14 cellular contexts compared by ENCODE assay signal in the genomic region with DNA sequence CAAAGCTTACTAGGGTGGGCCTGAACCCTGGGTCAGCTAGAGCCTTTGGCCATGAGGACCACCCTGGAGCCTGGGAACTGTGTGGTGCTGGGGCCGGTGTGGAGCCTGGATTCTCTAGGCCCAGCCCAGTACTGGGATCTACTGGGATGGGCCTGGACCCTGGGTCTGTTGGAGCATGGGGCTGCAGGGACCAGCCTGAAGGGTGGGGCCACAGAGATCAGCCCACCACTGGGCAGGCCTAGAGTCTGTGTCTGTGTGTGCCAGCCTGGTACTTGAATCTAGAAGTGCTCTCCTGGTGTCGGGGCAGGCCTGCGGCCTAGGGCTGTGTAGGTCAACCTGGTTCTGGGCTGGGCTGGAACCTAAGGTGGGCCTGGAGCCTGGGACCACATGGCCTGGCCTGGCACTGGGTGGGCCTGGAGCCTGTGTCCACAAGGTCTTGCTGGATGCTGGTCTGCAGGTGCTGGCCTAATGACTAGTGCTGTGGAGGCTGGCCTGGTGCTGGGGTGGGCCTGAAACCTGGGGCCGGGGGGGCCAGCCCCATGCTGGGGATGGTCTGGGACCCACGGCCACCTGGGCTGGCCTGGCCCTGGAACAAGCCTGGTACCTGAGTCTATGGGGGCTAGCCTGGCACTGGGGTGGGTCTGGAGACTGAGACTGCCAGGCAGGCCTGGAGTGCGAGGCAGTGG. TPM values are rescaled to one million over a fixed set of nuclear protein-coding genes. Genes with fewer than 3 reads are reported as not detected.
DNase-seq lines count a peak whose midpoint lies in the region; ATAC-seq and TF ChIP-seq lines count a peak whose summit lies in the region.
"Had no signal": no experiment of that assay in that cellular context is flagged by ENCODE, and none has a peak within 500 bp of the region (broad histone marks: within the 10 kb centered on the region; RNA-seq: fewer than 3 reads in every experiment).

No MANE protein-coding gene starts in this region.

- H3K4me3 ChIP-seq in esophagus squamous epithelium (no peak overlapping the region), psoas muscle (no peak overlapping the region), uterus (no peak overlapping the region), PC-3 (ENCODE audit: low read length) (no peak overlapping the region)

- H3K27ac ChIP-seq in RWPE1 (peak overlapping the region; percentile 21; the same call in 1 of the 2 replicates), esophagus squamous epithelium (peak overlapping the region in 3 of 4 donors; percentile 13 to 68 (median 54)), psoas muscle (no peak overlapping the region), uterus (peak overlapping the region; percentile 12 to 59), PC-3 (ENCODE audit: low read length) (no peak overlapping the region)

- no TSS peak for BruUV-seq in PC-3 (replicated peaks; lab: Mats Ljungman, UMichigan)

- intact Hi-C loops in esophagus squamous epithelium (cut with DNase I): no loop called here
- intact Hi-C loops in psoas muscle (cut with DNase I): no loop called here
- intact Hi-C loops in uterus (cut with DNase I; ENCODE audit: low total_unique reads): no loop called here
- intact Hi-C loops in PC-3 (cut with micrococcal nuclease): no loop called here

- POLR2A ChIA-PET in RWPE1 (lab: Yijun Ruan, JAX; ENCODE audit: low non-redundant PET) (no interaction called here), PC-3 (lab: Charles Lee; ENCODE audit: unreplicated experiment) (no interaction called here)

- CTCF ChIA-PET in RWPE1 (lab: Yijun Ruan, JAX): no interaction called here
- CTCF ChIA-PET in PC-3 (lab: Charles Lee): no interaction called here

- no peaks in the 10 kb centered on the region for H3K79me2 ChIP-seq in PC-3 (ENCODE audit: low read length)

- no peak overlapping the region for H3K4me2 ChIP-seq in PC-3 (ENCODE audit: low read length)

- ATAC-seq in psoas muscle (peak in 3 of 4 donors; percentile 9 to 37 (median 14)), GM19328 (IDR thresholded peaks at IDR 0.05; ENCODE audit: unreplicated experiment) (no peak), PC-3 (no peak)

- H2AFZ ChIP-seq in PC-3 (ENCODE audit: low read length): no peak overlapping the region

- no peak for TF ChIP-seq CTCF in RWPE1 (conservative IDR thresholded peaks at IDR 0.05; ENCODE audit: low read depth)
- no peak for TF ChIP-seq CTCF in esophagus squamous epithelium (IDR thresholded peaks at IDR 0.05)
- TF ChIP-seq CTCF in psoas muscle (IDR thresholded peaks at IDR 0.05): no peak
- no peak for TF ChIP-seq CTCF in uterus (IDR thresholded peaks at IDR 0.05)
- TF ChIP-seq CTCF in PC-3 (conservative IDR thresholded peaks at IDR 0.05; ENCODE audit: low read depth, low read length): no peak

- WGBS in esophagus squamous epithelium, 2 donors: no CpG with 5 or more reads among the region's 6 CpGs
- 91 to 95% (median 95%) methylated on average over 5 to 6 of the region's 6 CpGs for WGBS in psoas muscle, 3 donors

- H3F3A ChIP-seq in PC-3 (ENCODE audit: low read length, unreplicated experiment): no peaks in the 10 kb centered on the region

- no peaks in the 10 kb centered on the region for H4K20me1 ChIP-seq in PC-3 (ENCODE audit: low read length)

- no peaks in the 10 kb centered on the region for H3K9me2 ChIP-seq in PC-3 (replicated peaks; ENCODE audit: low read length)

- H3K27me3 ChIP-seq in esophagus squamous epithelium (no peaks in the 10 kb centered on the region), psoas muscle (ENCODE audit: insufficient read depth in 3 of 3, low read length in 2 of 3) (no peaks in the 10 kb centered on the region), uterus (no peaks in the 10 kb centered on the region), PC-3 (ENCODE audit: low read length) (no peaks in the 10 kb centered on the region)

- H3K36me3 ChIP-seq in esophagus squamous epithelium: no peaks in the 10 kb centered on the region
- H3K36me3 ChIP-seq in psoas muscle (ENCODE audit: insufficient read depth in 1 of 2, low read depth in 1 of 2): peaks cover 0 to 5% of the 10 kb centered on the region in 2 donors
- H3K36me3 ChIP-seq in uterus: no peaks in the 10 kb centered on the region
- H3K36me3 ChIP-seq in PC-3 (ENCODE audit: low read depth, low read length): no peaks in the 10 kb centered on the region

- DNase-seq in RWPE1 (ENCODE audit: low spot score): no peak
- no peak for DNase-seq in esophagus squamous epithelium (lab: John Stamatoyannopoulos, UW)
- DNase-seq in psoas muscle: no peak
- DNase-seq in uterus: no peak
- no peak for DNase-seq in NK-92 treated with Interleukin-12 subunit alpha and Interleukin-12 subunit beta, amount 100 ng/mL, for 24 hours (lab: John Stamatoyannopoulos, UW)
- no peak for DNase-seq in PC-3
- DNase-seq: COR-L47, DMS153, EL, H9, Kasumi-1, NCI-H187 treated with DMSO at 0.1 percent for 48 hours, NCI-H748 treated with DMSO at 0.1 percent for 48 hours had no signal

- no peak for TF ChIP-seq POLR2A in esophagus squamous epithelium (IDR thresholded peaks at IDR 0.05)
- no peak for TF ChIP-seq POLR2A in uterus (IDR thresholded peaks at IDR 0.05)

- H3K9me3 ChIP-seq in esophagus squamous epithelium (no peaks in the 10 kb centered on the region), psoas muscle (no peaks in the 10 kb centered on the region), uterus (no peaks in the 10 kb centered on the region), PC-3 (ENCODE audit: low read length) (no peaks in the 10 kb centered on the region)

- H3K9ac ChIP-seq in PC-3 (ENCODE audit: low read length): no peak overlapping the region

- peaks cover 0 to 16% (median 0%) of the 10 kb centered on the region in 3 donors for H3K4me1 ChIP-seq in esophagus squamous epithelium
- H3K4me1 ChIP-seq in psoas muscle: peaks cover 6% of the 10 kb centered on the region
- no peaks in the 10 kb centered on the region for H3K4me1 ChIP-seq in uterus
- no peaks in the 10 kb centered on the region for H3K4me1 ChIP-seq in PC-3 (ENCODE audit: insufficient read depth, low read length)

RNA-seq across cellular contexts. Expression of gene KANTR, which starts 21.1 kb away (rescaled TPM):
- 10 to 100 TPM in 1 of 4 donors, 1 to 10 TPM in 3; 3.5 to 15.6 (median 5.3) TPM for total RNA-seq in esophagus squamous epithelium
- total RNA-seq in psoas muscle: 1 to 10 TPM; 3.4 to 8.2 (median 4.8) TPM
- 1 to 10 TPM in 2 of 3 donors, under 1 TPM in 1; 0.89 to 5.2 (median 1.5) TPM for polyA plus RNA-seq in psoas muscle
- total RNA-seq in uterus: 10 to 100 TPM; 22.6 to 71.7 (median 33.6) TPM
- total RNA-seq in PC-3 (2014; rRNA removed): 9.3 and 9.7 TPM in 2 replicates

RNA-seq across cellular contexts. Expression of gene TSPYL2, which starts 32.8 kb away (rescaled TPM):
- total RNA-seq in esophagus squamous epithelium (10 to 100 TPM in 1 of 4 donors, 1 to 10 TPM in 3; 4.4 to 40.1 (median 5.3) TPM), psoas muscle (10 to 100 TPM; 20.0 to 56.4 (median 28.1) TPM), uterus (100 to 1,000 TPM in 1 of 4 donors, 10 to 100 TPM in 3; 19.5 to 152 (median 30.7) TPM), PC-3 (2014; rRNA removed) (22.4 and 23.2 TPM in 2 replicates)
- polyA plus RNA-seq in psoas muscle: 10 to 100 TPM in 2 of 3 donors, 1 to 10 TPM in 1; 9.2 to 45.2 (median 23.2) TPM

Comparison
In these comparisons a context has a peak if more than half of its experiments do, and no peak if none do; other contexts are left out.
1. H3K27ac ChIP-seq: peak in RWPE1 (single experiment), esophagus squamous epithelium (3 of 4) and uterus (2 of 2); none in psoas muscle (single experiment) and PC-3 (single experiment).
2. ATAC-seq: peak in psoas muscle (3 of 4); none in GM19328 (single experiment) and PC-3 (single experiment).